Comparison of ENCODE assay signal across 26 cellular contexts in genomic region chrX:68878977-68879376, GRCh38. TPM values are rescaled to one million over a fixed set of nuclear protein-coding genes. Genes with fewer than 3 reads are reported as not detected.
DNase-seq lines count a peak whose midpoint lies in the region; ATAC-seq and TF ChIP-seq lines count a peak whose summit lies in the region.
"Had no signal": no experiment of that assay in that cellular context is flagged by ENCODE, and none has a peak within 500 bp of the region (broad histone marks: within the 10 kb centered on the region; RNA-seq: fewer than 3 reads in every experiment).

No MANE protein-coding gene starts in this region.

- intact Hi-C loops in posterior vena cava (cut with DNase I), result no loop called here
- intact Hi-C loops in heart left ventricle (cut with DNase I), result no loop called here

- DNase-seq in DMS 273 (lab: John Stamatoyannopoulos, UW; ENCODE audit: unreplicated experiment) (peak; percentile 18), DMS 273 treated with DMSO at 0.1 percent for 48 hours (lab: John Stamatoyannopoulos, UW) (no peak), NCI-H1436 treated with DMSO at 0.1 percent for 48 hours (lab: John Stamatoyannopoulos, UW) (peak; percentile 21), cerebellum (ENCODE audit: low spot score) (peak; percentile 23), posterior vena cava (ENCODE audit: low spot score) (peak; percentile 63), smooth muscle cell (lab: John Stamatoyannopoulos, UW; ENCODE audit: unreplicated experiment) (no peak), progenitor cell of endocrine pancreas (ENCODE audit: low spot score, unreplicated experiment) (no peak), heart left ventricle (no peak)
- DNase-seq: activated CD4-positive, alpha-beta T cell treated with anti-CD3 and anti-CD28 coated beads, Interleukin-2, amount 10 ng/mL, durations not matched to agents 24 days and 14 days; activated naive CD4-positive, alpha-beta T cell; activated T-cell treated with anti-CD3 and anti-CD28 coated beads, Interleukin-2, amount 50 U/mL, for 72 hours; EL; GM23248; NCI-H1930; NCI-H446; NK-92 treated with Interleukin-12 subunit alpha and Interleukin-12 subunit beta, amount 100 ng/mL, for 24 hours; PC-3; right cardiac atrium; SHP77; stimulated activated CD4-positive, alpha-beta T cell treated with anti-CD3 and anti-CD28 coated beads, Interleukin-2, amount 100 ng/mL, for 48 hours; T-helper 9 cell; WERI-Rb-1 had no signal

- no peak overlapping the region for H3K4me3 Mint-ChIP-seq in progenitor cell of endocrine pancreas (ENCODE audit: low read depth)
- H3K4me3 Mint-ChIP-seq: activated CD4-positive, alpha-beta T cell treated with anti-CD3 and anti-CD28 coated beads, Interleukin-2, amount 10 ng/mL, durations not matched to agents 24 days and 14 days; activated T-cell treated with anti-CD3 and anti-CD28 coated beads, Interleukin-2, amount 50 U/mL, for 72 hours; CD14-positive monocyte; nephron had no signal

- no peak overlapping the region for H3K4me3 ChIP-seq in smooth muscle cell
- H3K4me3 ChIP-seq in heart left ventricle, result no peak overlapping the region
- H3K4me3 ChIP-seq: GM23248, pancreas had no signal

- H3K4me1 ChIP-seq in smooth muscle cell (ENCODE audit: low read depth) (peaks cover 3% of the 10 kb centered on the region), heart left ventricle (peaks cover 0 to 7% (median 0%) of the 10 kb centered on the region in 12 donors)
- H3K4me1 ChIP-seq: pancreas had no signal

- WGBS in smooth muscle cell (ENCODE audit: low lambda C conversion rate), result 87% methylated on average over 6 of the region's 6 CpGs
- 77 to 97% (median 88%) methylated on average over 4 to 6 of the region's 6 CpGs for WGBS in heart left ventricle, 4 donors

- no peaks in the 10 kb centered on the region for H3K36me3 Mint-ChIP-seq in progenitor cell of endocrine pancreas (ENCODE audit: insufficient read depth)
- H3K36me3 Mint-ChIP-seq: CD14-positive monocyte had no signal

- H2AFZ ChIP-seq in smooth muscle cell (ENCODE audit: low read depth), result no peak overlapping the region
- H2AFZ ChIP-seq: GM23248 had no signal

- peaks cover 7% of the 10 kb centered on the region for H3K4me1 Mint-ChIP-seq in progenitor cell of endocrine pancreas (ENCODE audit: low read depth)
- H3K4me1 Mint-ChIP-seq: activated CD4-positive, alpha-beta T cell treated with anti-CD3 and anti-CD28 coated beads, Interleukin-2, amount 10 ng/mL, durations not matched to agents 24 days and 14 days; CD14-positive monocyte had no signal

- H3K27me3 Mint-ChIP-seq in progenitor cell of endocrine pancreas, result no peaks in the 10 kb centered on the region
- H3K27me3 Mint-ChIP-seq: activated CD4-positive, alpha-beta T cell treated with anti-CD3 and anti-CD28 coated beads, Interleukin-2, amount 10 ng/mL, durations not matched to agents 24 days and 14 days had no signal

- H3K9me3 Mint-ChIP-seq in progenitor cell of endocrine pancreas (ENCODE audit: low read depth), result peaks cover 8% of the 10 kb centered on the region
- H3K9me3 Mint-ChIP-seq: activated CD4-positive, alpha-beta T cell treated with anti-CD3 and anti-CD28 coated beads, Interleukin-2, amount 10 ng/mL, durations not matched to agents 24 days and 14 days; activated T-cell treated with anti-CD3 and anti-CD28 coated beads, Interleukin-2, amount 50 U/mL, for 72 hours; CD14-positive monocyte had no signal

- no peak overlapping the region for H3K9ac ChIP-seq in smooth muscle cell (ENCODE audit: low read depth)
- H3K9ac ChIP-seq: GM23248 had no signal

- H3K4me2 ChIP-seq in smooth muscle cell, result no peak overlapping the region

- H3K36me3 ChIP-seq in smooth muscle cell (ENCODE audit: low read depth), result no peaks in the 10 kb centered on the region
- no peaks in the 10 kb centered on the region for H3K36me3 ChIP-seq in heart left ventricle
- H3K36me3 ChIP-seq: pancreas, WERI-Rb-1 had no signal

- no peak overlapping the region for H3K27ac Mint-ChIP-seq in progenitor cell of endocrine pancreas
- H3K27ac Mint-ChIP-seq: activated CD4-positive, alpha-beta T cell treated with anti-CD3 and anti-CD28 coated beads, Interleukin-2, amount 10 ng/mL, durations not matched to agents 24 days and 14 days; activated T-cell treated with anti-CD3 and anti-CD28 coated beads, Interleukin-2, amount 50 U/mL, for 72 hours; CD14-positive monocyte; nephron had no signal

- no peaks in the 10 kb centered on the region for H3K79me2 ChIP-seq in smooth muscle cell (ENCODE audit: low read depth)

- no peaks in the 10 kb centered on the region for H3K9me3 ChIP-seq in smooth muscle cell (replicated peaks; ENCODE audit: low read depth)
- no peaks in the 10 kb centered on the region for H3K9me3 ChIP-seq in heart left ventricle
- H3K9me3 ChIP-seq: pancreas had no signal

- H3K27me3 ChIP-seq in smooth muscle cell (ENCODE audit: low read depth) (no peaks in the 10 kb centered on the region), heart left ventricle (peaks cover 0 to 14% (median 0%) of the 10 kb centered on the region in 9 donors)

- TF ChIP-seq POLR2A in heart left ventricle (IDR thresholded peaks at IDR 0.05), result no peak

- no peaks in the 10 kb centered on the region for H4K20me1 ChIP-seq in smooth muscle cell (ENCODE audit: low read depth)

- H3F3A ChIP-seq in smooth muscle cell (ENCODE audit: low read depth), result no peaks in the 10 kb centered on the region

- TF ChIP-seq CTCF in smooth muscle cell (IDR thresholded peaks at IDR 0.05; ENCODE audit: borderline replicate concordance, insufficient read depth, poor library complexity, severe bottlenecking), result no peak
- no peak for TF ChIP-seq CTCF in progenitor cell of endocrine pancreas (IDR thresholded peaks at IDR 0.05; ENCODE audit: unreplicated experiment)
- no peak for TF ChIP-seq CTCF in heart left ventricle (IDR thresholded peaks at IDR 0.05)

- H3K27ac ChIP-seq in smooth muscle cell (ENCODE audit: low read depth) (no peak overlapping the region), heart left ventricle (no peak overlapping the region)
- H3K27ac ChIP-seq: 22Rv1, GM23248, pancreas, WERI-Rb-1 had no signal

- no peak for ATAC-seq in heart left ventricle
- ATAC-seq: activated T-cell treated with anti-CD3 and anti-CD28 coated beads, Interleukin-2, amount 50 U/mL, for 72 hours; pancreas; PC-3; right cardiac atrium had no signal

RNA-seq across cellular contexts. Expression of gene EFNB1, which starts 50.2 kb away (rescaled TPM):
- total RNA-seq in cerebellum, result 18.2 TPM
- total RNA-seq in posterior vena cava, result 10 to 100 TPM; 18.9 to 26.4 TPM
- total RNA-seq in smooth muscle cell, result 41.4 and 44.1 TPM in 2 replicates
- 54.8 and 58.3 TPM in 2 replicates for polyA plus RNA-seq in smooth muscle cell
- total RNA-seq in progenitor cell of endocrine pancreas, result 16.9 and 18.0 TPM in 2 replicates
- 10 to 100 TPM; 15.9 to 78.8 (median 23.1) TPM for total RNA-seq in heart left ventricle
- polyA plus RNA-seq in heart left ventricle, result 10 to 100 TPM; 25.4 to 33.2 TPM

Comparison
In these comparisons a context has a peak if more than half of its experiments do, and no peak if none do; other contexts are left out.
1. DNase-seq: peak in DMS 273 (single experiment), NCI-H1436 treated with DMSO at 0.1 percent for 48 hours (single experiment), cerebellum (single experiment) and posterior vena cava (single experiment); none in DMS 273 treated with DMSO at 0.1 percent for 48 hours (single experiment), smooth muscle cell (single experiment), progenitor cell of endocrine pancreas (single experiment) and heart left ventricle (0 of 5).